Comparison of ENCODE assay signal across 17 cellular contexts in the genomic region with DNA sequence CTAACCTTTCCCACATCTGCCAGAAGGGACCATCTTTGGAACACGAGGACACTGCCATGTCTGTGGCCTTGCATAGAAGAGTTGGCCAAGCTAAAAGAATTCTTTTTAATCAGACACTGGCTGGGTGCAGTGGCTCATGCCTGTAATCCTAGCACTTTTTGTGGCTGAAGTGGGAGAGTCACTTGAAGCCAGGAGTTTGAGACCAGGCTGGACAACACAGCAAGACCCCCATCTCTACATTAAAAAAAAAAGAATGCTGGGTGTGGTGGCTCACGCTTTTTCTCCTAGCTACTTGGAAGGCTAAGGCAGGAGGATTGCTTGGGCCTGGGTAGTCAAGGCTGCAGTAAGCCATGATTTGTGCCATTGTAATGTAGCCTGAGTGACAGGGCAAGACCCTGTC. TPM values are rescaled to one million over a fixed set of nuclear protein-coding genes. Genes with fewer than 3 reads are reported as not detected.
A peak's percentile ranks its signal among the peaks of the same experiment; 100 is the strongest.
DNase-seq lines count a peak whose midpoint lies in the region; ATAC-seq and TF ChIP-seq lines count a peak whose summit lies in the region.
"Had no signal": no experiment of that assay in that cellular context is flagged by ENCODE, and none has a peak within 500 bp of the region (broad histone marks: within the 10 kb centered on the region; RNA-seq: fewer than 3 reads in every experiment).

No MANE protein-coding gene starts in this region.

- WGBS in mesenchymal stem cell, result 100% methylated on average over 2 of the region's 2 CpGs

- TF ChIP-seq CTCF in HEK293 (tag by site-specific recombination; IDR thresholded peaks at IDR 0.05), result no peak
- TF ChIP-seq CTCF in RWPE2 (IDR thresholded peaks at IDR 0.05; ENCODE audit: poor library complexity, severe bottlenecking), result no peak
- no peak for TF ChIP-seq CTCF in vagina (IDR thresholded peaks at IDR 0.05)

- H2BK15ac ChIP-seq in mesenchymal stem cell (ENCODE audit: low read depth, poor library complexity, severe bottlenecking), result peak overlapping the region; percentile 55

- H2AK5ac ChIP-seq in mesenchymal stem cell (ENCODE audit: low read length, severe bottlenecking), result no peak overlapping the region

- H2AFZ ChIP-seq in mesenchymal stem cell (ENCODE audit: low read depth, low read length), result no peak overlapping the region

- H3K23ac ChIP-seq in mesenchymal stem cell (ENCODE audit: low read length in 2 of 2), result no peak overlapping the region

- intact Hi-C loops in vagina (cut with DNase I), result no loop called here

- H3K9ac ChIP-seq in mesenchymal stem cell (ENCODE audit: low read length), result peak overlapping the region; percentile 56

- H2BK120ac ChIP-seq in mesenchymal stem cell (ENCODE audit: low read depth, low read length), result no peak overlapping the region

- peaks cover 2% of the 10 kb centered on the region for H3K79me1 ChIP-seq in mesenchymal stem cell (replicated peaks; ENCODE audit: low read length, poor library complexity, severe bottlenecking)

- CTCF ChIA-PET in HEK293 (lab: Yijun Ruan, JAX), result interaction anchor here (0.6 kb wide), 1 partner anchor 107 kb away, joined by 3 read pairs; no protein-coding TSS in a partner anchor

- H2BK12ac ChIP-seq in mesenchymal stem cell (ENCODE audit: low read length in 2 of 2), result no peak overlapping the region

- H3K14ac ChIP-seq in mesenchymal stem cell (ENCODE audit: low read length in 2 of 2), result no peak overlapping the region

- peaks cover 31 to 47% of the 10 kb centered on the region in 2 experiments for H3K36me3 ChIP-seq in HEK293 (ENCODE audit: control insufficient read depth in 2 of 2, insufficient read depth in 1 of 2, low read length in 2 of 2)
- H3K36me3 ChIP-seq in RWPE2 (ENCODE audit: low read depth), result peaks cover 39% of the 10 kb centered on the region
- peaks cover 9 to 27% of the 10 kb centered on the region in 2 experiments for H3K36me3 ChIP-seq in mesenchymal stem cell (ENCODE audit: control insufficient read depth in 1 of 2, insufficient read depth in 2 of 2, low read depth in 1 of 2, low read length in 2 of 2)
- H3K36me3 ChIP-seq in vagina, result peaks cover 0 to 20% of the 10 kb centered on the region in 2 donors
- H3K36me3 ChIP-seq in HAP-1 (replicated peaks), result peaks cover 40% of the 10 kb centered on the region

- ATAC-seq in RWPE2 (ENCODE audit: low read depth) (no peak), GM19324 (IDR thresholded peaks at IDR 0.05; ENCODE audit: low FRiP score, unreplicated experiment) (no peak)
- ATAC-seq: A549 had no signal

- H3K27ac ChIP-seq in HEK293 (ENCODE audit: extremely low read depth, low read depth, low read length) (no peak overlapping the region), RWPE2 (ENCODE audit: poor library complexity, severe bottlenecking) (peak overlapping the region; percentile 10), mesenchymal stem cell (ENCODE audit: low read length, poor library complexity, severe bottlenecking) (no peak overlapping the region), vagina (peak overlapping the region; percentile 70)
- H3K27ac ChIP-seq: A549, C4-2B had no signal

- H3K18ac ChIP-seq in mesenchymal stem cell (ENCODE audit: low read depth in 1 of 2, low read length in 2 of 2), result no peak overlapping the region

- H3K4ac ChIP-seq in mesenchymal stem cell (ENCODE audit: low read depth in 1 of 2, low read length in 2 of 2), result no peak overlapping the region

- H2BK5ac ChIP-seq in mesenchymal stem cell (ENCODE audit: low read depth, low read length, poor library complexity, severe bottlenecking), result no peak overlapping the region

- peak overlapping the region; percentile 29 for H4K91ac ChIP-seq in mesenchymal stem cell (ENCODE audit: low read length)

- POLR2A ChIA-PET in HEK293 (lab: Yijun Ruan, JAX), result no interaction called here

- H3K4me2 ChIP-seq in mesenchymal stem cell (ENCODE audit: low read length, poor library complexity, severe bottlenecking), result no peak overlapping the region
- H3K4me2 ChIP-seq: A549 had no signal

- H3K4me1 ChIP-seq in HEK293 (ENCODE audit: control insufficient read depth, insufficient read depth, low read length) (peaks cover 11% of the 10 kb centered on the region; the same call in 1 of the 2 replicates), RWPE2 (ENCODE audit: insufficient read depth, poor library complexity, severe bottlenecking) (peaks cover 43% of the 10 kb centered on the region), mesenchymal stem cell (ENCODE audit: control insufficient read depth, insufficient read depth, low read depth, low read length) (peaks cover 3% of the 10 kb centered on the region), vagina (peaks cover 53% of the 10 kb centered on the region), HAP-1 (peaks cover 11% of the 10 kb centered on the region)

- in situ Hi-C loops in HAP-1 (cut with MboI; ENCODE audit: low sequenced_read_pairs), result no loop called here

- no peak for TF ChIP-seq POLR2A in vagina (IDR thresholded peaks at IDR 0.05)

- H3K9me3 ChIP-seq in HEK293 (ENCODE audit: control insufficient read depth, insufficient read depth, low read depth, low read length) (no peaks in the 10 kb centered on the region; the same call in 1 of the 2 replicates), RWPE2 (ENCODE audit: severe bottlenecking) (no peaks in the 10 kb centered on the region), mesenchymal stem cell (ENCODE audit: control insufficient read depth, low read length) (no peaks in the 10 kb centered on the region), vagina (no peaks in the 10 kb centered on the region), HAP-1 (no peaks in the 10 kb centered on the region)
- H3K9me3 ChIP-seq: A549, BE2C had no signal

- H4K8ac ChIP-seq in mesenchymal stem cell (ENCODE audit: low read length), result no peak overlapping the region

- DNase-seq in RWPE2 (ENCODE audit: low spot score) (no peak), mesenchymal stem cell (no peak), vagina (ENCODE audit: extremely low spot score in 2 of 2) (no peak), HAP-1 (ENCODE audit: low spot score in 2 of 2) (no peak), DMS 273 (lab: John Stamatoyannopoulos, UW; ENCODE audit: unreplicated experiment) (no peak)
- DNase-seq: BE2C; CD4-positive, alpha-beta memory T cell; DMS153; DMS79 treated with DMSO at 0.1 percent for 48 hours; EL; GOT3; H9; HFFc6 had no signal

- H3K27me3 ChIP-seq in RWPE2 (ENCODE audit: insufficient read depth, poor library complexity, severe bottlenecking), result no peaks in the 10 kb centered on the region
- H3K27me3 ChIP-seq in mesenchymal stem cell (ENCODE audit: control insufficient read depth in 1 of 2, insufficient read depth in 1 of 2, low read length in 2 of 2), result no peaks in the 10 kb centered on the region
- no peaks in the 10 kb centered on the region for H3K27me3 ChIP-seq in vagina
- no peaks in the 10 kb centered on the region for H3K27me3 ChIP-seq in HAP-1 (ENCODE audit: low read depth)
- H3K27me3 ChIP-seq: BE2C had no signal

- H3K4me3 ChIP-seq in HEK293 (ENCODE audit: low read depth, low read length), result no peak overlapping the region
- H3K4me3 ChIP-seq in RWPE2 (ENCODE audit: severe bottlenecking), result no peak overlapping the region
- no peak overlapping the region for H3K4me3 ChIP-seq in mesenchymal stem cell (ENCODE audit: insufficient read depth in 1 of 2, low read depth in 1 of 2, low read length in 2 of 2)
- H3K4me3 ChIP-seq in vagina, result no peak overlapping the region
- no peak overlapping the region for H3K4me3 ChIP-seq in HAP-1
- H3K4me3 ChIP-seq: A549 had no signal

TF ChIP-seq in HEK293, 187 proteins besides CTCF, POLR2A, EP300 and RAD21:
- TF ChIP-seq ZNF404 (tag by site-specific recombination; IDR thresholded peaks at IDR 0.05), result no peak
- TF ChIP-seq ZNF776 (tag by site-specific recombination; IDR thresholded peaks at IDR 0.05; ENCODE audit: borderline replicate concordance), result no peak
- no peak for TF ChIP-seq SP2 (tag by site-specific recombination; IDR thresholded peaks at IDR 0.05)
- TF ChIP-seq ZNF701 (tag by site-specific recombination; IDR thresholded peaks at IDR 0.05), result no peak
- no peak for TF ChIP-seq ZNF530 (tag by site-specific recombination; IDR thresholded peaks at IDR 0.05; ENCODE audit: low read depth)
- TF ChIP-seq ZNF121 (tag by site-specific recombination; IDR thresholded peaks at IDR 0.05), result peak; percentile 87
- TF ChIP-seq ZNF37A (tag by site-specific recombination; IDR thresholded peaks at IDR 0.05), result no peak
- TF ChIP-seq ZNF423 (tag by site-specific recombination; IDR thresholded peaks at IDR 0.05), result no peak

RNA-seq across cellular contexts. Expression of a gene that starts 9.3 kb away (rescaled TPM):
- 56.5 TPM for polyA plus RNA-seq in mesenchymal stem cell (2013, experiment 1 of 2)
- polyA plus RNA-seq in mesenchymal stem cell (2013, experiment 2 of 2), result 61.3 TPM
- total RNA-seq in vagina, result 19.9 TPM

Comparison
In these comparisons a context has a peak if more than half of its experiments do, and no peak if none do; other contexts are left out.
1. H3K27ac ChIP-seq: peak in RWPE2 (single experiment) and vagina (single experiment); none in HEK293 (single experiment) and mesenchymal stem cell (single experiment).